Comparison of ENCODE assay signal across 9 cellular contexts in the genomic region with DNA sequence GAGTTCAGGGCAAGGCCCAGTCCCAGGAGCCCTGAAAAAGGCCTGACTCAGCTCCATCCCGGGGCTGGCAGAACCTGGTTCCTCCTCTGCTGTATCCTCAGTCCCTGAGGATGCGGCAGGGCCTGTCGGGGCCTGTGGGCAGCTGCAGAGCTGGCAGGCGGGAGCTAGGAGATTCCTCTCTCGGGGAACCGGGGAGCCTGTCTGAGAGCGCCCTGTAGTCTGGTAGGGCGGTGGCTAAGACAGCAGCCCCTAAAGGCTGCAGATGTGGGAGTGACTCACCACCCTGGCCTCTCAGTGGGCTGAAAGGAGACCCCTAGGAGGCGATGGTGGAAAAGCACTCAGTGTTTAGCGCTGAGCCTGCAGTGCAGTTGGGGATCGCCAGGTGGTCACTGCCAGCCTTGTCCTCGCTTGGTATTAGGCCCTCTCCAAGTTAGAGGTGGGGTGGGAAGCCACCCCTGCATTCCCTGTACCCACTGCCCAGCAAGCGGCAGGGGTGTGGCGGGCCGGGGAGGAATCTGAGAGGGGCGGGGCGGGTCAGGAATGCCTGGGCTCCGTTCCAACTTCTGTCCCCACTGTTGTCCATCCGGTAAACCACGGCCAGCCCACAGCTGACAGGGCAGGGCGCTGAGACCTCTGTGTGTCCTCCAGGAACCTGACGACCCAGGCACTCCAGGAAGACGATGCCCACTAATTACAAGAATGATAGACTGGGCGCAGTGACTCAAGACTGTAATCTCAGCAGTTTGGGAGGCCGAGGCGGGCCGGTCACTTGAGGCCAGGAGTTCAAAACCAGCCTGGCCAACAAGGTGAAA. TPM values are rescaled to one million over a fixed set of nuclear protein-coding genes. Genes with fewer than 3 reads are reported as not detected.
DNase-seq lines count a peak whose midpoint lies in the region; ATAC-seq and TF ChIP-seq lines count a peak whose summit lies in the region.
"Had no signal": no experiment of that assay in that cellular context is flagged by ENCODE, and none has a peak within 500 bp of the region (broad histone marks: within the 10 kb centered on the region; RNA-seq: fewer than 3 reads in every experiment).

No MANE protein-coding gene starts in this region.

- no peak overlapping the region for H3K27ac ChIP-seq in DND-41 (ENCODE audit: low read length)
- H3K27ac ChIP-seq in PC-3 (ENCODE audit: low read length): peak overlapping the region; percentile 53
- H3K27ac ChIP-seq in fibroblast of lung (ENCODE audit: insufficient read depth, low read length): no peak overlapping the region

- BruUV-seq in PC-3 (replicated peaks; lab: Mats Ljungman, UMichigan): no TSS peak

- H3K9ac ChIP-seq in DND-41 (ENCODE audit: low read depth, low read length): no peak overlapping the region
- H3K9ac ChIP-seq in PC-3 (ENCODE audit: low read length): no peak overlapping the region
- no peak overlapping the region for H3K9ac ChIP-seq in fibroblast of lung (ENCODE audit: insufficient read depth, low read length)

- H3K4me2 ChIP-seq in DND-41 (ENCODE audit: insufficient read depth, low read length) (no peak overlapping the region), PC-3 (ENCODE audit: low read length) (peak overlapping the region; percentile 15; the same call in 1 of the 2 replicates), fibroblast of lung (ENCODE audit: extremely low read depth, insufficient read depth, low read length) (no peak overlapping the region)

- H3K27me3 ChIP-seq in DND-41 (ENCODE audit: insufficient read depth, low read length, poor library complexity) (peaks cover 13% of the 10 kb centered on the region), PC-3 (ENCODE audit: low read length) (no peaks in the 10 kb centered on the region), fibroblast of lung (ENCODE audit: control insufficient read depth, insufficient read depth, low read length) (no peaks in the 10 kb centered on the region)

- H3K79me2 ChIP-seq in DND-41 (ENCODE audit: insufficient read depth, low read length) (no peaks in the 10 kb centered on the region), PC-3 (ENCODE audit: low read length) (no peaks in the 10 kb centered on the region), fibroblast of lung (ENCODE audit: control insufficient read depth, insufficient read depth, low read length) (no peaks in the 10 kb centered on the region)

- H3K36me3 ChIP-seq in DND-41 (ENCODE audit: insufficient read depth, low read length): no peaks in the 10 kb centered on the region
- no peaks in the 10 kb centered on the region for H3K36me3 ChIP-seq in PC-3 (ENCODE audit: low read depth, low read length)
- H3K36me3 ChIP-seq in fibroblast of lung (ENCODE audit: control insufficient read depth, insufficient read depth, low read length): no peaks in the 10 kb centered on the region

- H3K4me3 ChIP-seq in DND-41 (ENCODE audit: low read depth in 1 of 2, low read length in 2 of 2): no peak overlapping the region
- H3K4me3 ChIP-seq in PC-3 (ENCODE audit: low read length): no peak overlapping the region
- no peak overlapping the region for H3K4me3 ChIP-seq in fibroblast of lung (replicated peaks in 1 of 4; ENCODE audit: control extremely low read depth in 1 of 4, insufficient read depth in 1 of 4, low read depth in 3 of 4, low read length in 4 of 4)

- H2AFZ ChIP-seq in DND-41 (ENCODE audit: low read depth, low read length): no peak overlapping the region
- H2AFZ ChIP-seq in PC-3 (ENCODE audit: low read length): 0 out of 2 replicates have a peak overlapping the region, but pooled peaks have one; percentile 5
- H2AFZ ChIP-seq in fibroblast of lung (ENCODE audit: low read length): no peak overlapping the region

- CTCF ChIA-PET in PC-3 (lab: Charles Lee): interaction anchor here (0.6 kb wide), 1 partner anchor 116 kb away, joined by 13 read pairs; no protein-coding TSS in a partner anchor

- H3K9me2 ChIP-seq in PC-3 (replicated peaks; ENCODE audit: low read length): no peaks in the 10 kb centered on the region

- no peaks in the 10 kb centered on the region for H3F3A ChIP-seq in PC-3 (ENCODE audit: low read length, unreplicated experiment)

- intact Hi-C loops in PC-3 (cut with micrococcal nuclease): no loop called here

- no peak for TF ChIP-seq CTCF in DND-41 (IDR thresholded peaks at IDR 0.05; ENCODE audit: borderline replicate concordance, extremely low read depth, low read length, poor library complexity, severe bottlenecking)
- TF ChIP-seq CTCF in PC-3 (conservative IDR thresholded peaks at IDR 0.05; ENCODE audit: low read depth, low read length): peak; percentile 38; the same call in 1 of the 2 replicates
- TF ChIP-seq CTCF in fibroblast of lung (conservative IDR thresholded peaks at IDR 0.05 in 1 of 2, IDR thresholded peaks at IDR 0.05 in 1 of 2; ENCODE audit: low read depth in 1 of 2, low read length in 2 of 2): no peak

- DNase-seq in DND-41: no peak
- DNase-seq in PC-3: peak; percentile 80
- peak; percentile 12 to 77 for DNase-seq in fibroblast of lung (ENCODE audit: low read depth in 2 of 2)
- peak; percentile 2 for DNase-seq in non-pigmented ciliary epithelial cell (ENCODE audit: low read depth)
- DNase-seq in NCI-H1417 treated with DMSO at 0.1 percent for 48 hours (lab: John Stamatoyannopoulos, UW): no peak
- no peak for DNase-seq in epidermal melanocyte (ENCODE audit: insufficient read length, low spot score)
- DNase-seq in GF-D8 (lab: John Stamatoyannopoulos, UW): no peak

- ATAC-seq in DND-41 (ENCODE audit: insufficient read depth, low read depth) (0 out of 3 replicates have a peak, but pooled peaks have one; percentile 28), PC-3 (peak; percentile 69), HG02938 (IDR thresholded peaks at IDR 0.05; ENCODE audit: unreplicated experiment) (no peak)

- POLR2A ChIA-PET in PC-3 (lab: Charles Lee; ENCODE audit: unreplicated experiment): no interaction called here

- H3K9me3 ChIP-seq in DND-41 (ENCODE audit: insufficient read depth, low read length, severe bottlenecking) (no peaks in the 10 kb centered on the region), PC-3 (ENCODE audit: low read length) (no peaks in the 10 kb centered on the region), fibroblast of lung (ENCODE audit: control insufficient read depth, insufficient read depth, low read depth, low read length) (no peaks in the 10 kb centered on the region)

- H3K4me1 ChIP-seq in DND-41 (ENCODE audit: insufficient read depth, low read length) (no peaks in the 10 kb centered on the region), PC-3 (ENCODE audit: insufficient read depth, low read length) (peaks cover 18% of the 10 kb centered on the region), fibroblast of lung (ENCODE audit: control insufficient read depth, extremely low read depth, insufficient read depth, low read length) (no peaks in the 10 kb centered on the region)

- H4K20me1 ChIP-seq in DND-41 (ENCODE audit: insufficient read depth, low read length) (no peaks in the 10 kb centered on the region), PC-3 (ENCODE audit: low read length) (no peaks in the 10 kb centered on the region), fibroblast of lung (ENCODE audit: control insufficient read depth, extremely low read depth, insufficient read depth, low read length) (no peaks in the 10 kb centered on the region)

RNA-seq across cellular contexts. Expression of a gene that starts 29.5 kb away (rescaled TPM):
- 100 and 124 TPM in 2 replicates for total RNA-seq in PC-3 (2014; rRNA removed)
- total RNA-seq in fibroblast of lung: under 0.01 TPM in 1 of 2 replicates, not detected in the other
- 0.02 and 0.24 TPM in 2 replicates for polyA plus RNA-seq in fibroblast of lung
- polyA plus RNA-seq in fibroblast of lung (2012): not detected in 2 replicates
- polyA minus RNA-seq in fibroblast of lung (ENCODE audit: low replicate concordance): not detected in 2 replicates
- total RNA-seq: posterior vena cava had no signal

Comparison
In these comparisons a context has a peak if more than half of its experiments do, and no peak if none do; other contexts are left out.
1. DNase-seq: peak in PC-3 (single experiment), fibroblast of lung (2 of 2) and non-pigmented ciliary epithelial cell (single experiment); none in DND-41 (single experiment), NCI-H1417 treated with DMSO at 0.1 percent for 48 hours (single experiment), epidermal melanocyte (single experiment) and GF-D8 (single experiment).
2. RNA of a gene that starts 29.5 kb away (total RNA-seq): 100 to 124 TPM in PC-3; under 0.01 TPM in fibroblast of lung; every median in the first group is over 100 times any median in the second.